In the genomic region with DNA sequence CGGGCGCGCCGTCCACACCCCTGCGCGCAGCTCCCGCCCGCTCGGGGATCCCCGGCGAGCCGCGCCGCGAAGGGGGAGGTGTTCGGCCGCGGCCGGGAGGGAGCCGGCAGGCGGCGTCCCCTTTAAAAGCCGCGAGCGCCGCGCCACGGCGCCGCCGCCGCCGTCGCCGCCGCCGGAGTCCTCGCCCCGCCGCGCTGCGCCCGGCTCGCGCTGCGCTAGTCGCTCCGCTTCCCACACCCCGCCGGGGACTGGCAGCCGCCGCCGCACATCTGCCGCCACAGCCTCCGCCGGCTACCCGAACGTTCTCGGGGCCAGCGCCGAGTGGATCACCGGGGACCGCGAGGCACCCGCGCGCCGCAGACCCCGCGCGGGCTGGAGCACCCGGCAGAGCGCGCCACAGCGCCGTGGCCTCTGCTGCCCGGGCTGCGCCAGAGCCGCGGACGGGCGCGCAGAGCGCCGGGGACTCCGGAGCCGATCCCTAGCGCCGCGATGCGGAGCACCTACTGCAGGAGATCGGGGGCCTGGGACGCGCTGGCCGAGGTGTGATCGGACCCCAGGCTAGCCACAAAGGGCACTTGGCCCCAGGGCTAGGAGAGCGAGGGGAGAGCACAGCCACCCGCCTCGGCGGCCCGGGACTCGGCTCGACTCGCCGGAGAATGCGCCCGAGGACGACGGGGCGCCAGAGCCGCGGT, we compare ENCODE assay signal across 8 cellular contexts. TPM values are rescaled to one million over a fixed set of nuclear protein-coding genes. Genes with fewer than 3 reads are reported as not detected.
DNase-seq lines count a peak whose midpoint lies in the region; ATAC-seq, FAIRE-seq and TF ChIP-seq lines count a peak whose summit lies in the region.

TSS of gene BMP2 (plus strand) at position 151 of the 692 bp plus-strand sequence. CDS start 2,441 bp downstream, outside the sequence.

- H3K27me3 ChIP-seq in keratinocyte (ENCODE audit: control insufficient read depth, extremely low read depth, insufficient read depth, low read length) = no peaks in the 10 kb centered on the region

- H3K27ac ChIP-seq in caudate nucleus (ENCODE audit: low read depth, low read length) (peak within 1 kb of the TSS; percentile 36), keratinocyte (ENCODE audit: control insufficient read depth, insufficient read depth, low read length) (peak within 1 kb of the TSS; percentile 68)

- H3K4me2 ChIP-seq in keratinocyte (ENCODE audit: control insufficient read depth, extremely low read depth, insufficient read depth, low read depth, low read length) = peak within 1 kb of the TSS; percentile 92

- H3K9me1 ChIP-seq in keratinocyte (ENCODE audit: control insufficient read depth, extremely low read depth, insufficient read depth, low read length) = no peaks in the 10 kb centered on the region

- H3K79me2 ChIP-seq in keratinocyte (ENCODE audit: control insufficient read depth, insufficient read depth, low read length) = peaks cover 19% of the 10 kb centered on the region

- no peaks in the 10 kb centered on the region for H4K20me1 ChIP-seq in keratinocyte (ENCODE audit: control insufficient read depth, extremely low read depth, insufficient read depth, low read length)

- dilution Hi-C loops in keratinocyte (cut with MboI; ENCODE audit: extremely low pct_ligation_motif_present, low sequenced_read_pairs) = no loop called here

- DNase-seq in AG08396 (ENCODE audit: low spot score) = peak; percentile 88
- peak; percentile 29 for DNase-seq in NOMO-1 treated with dmso at 0.1 percent for 144 hours (lab: John Stamatoyannopoulos, UW; ENCODE audit: unreplicated experiment)
- peak in 34 of 61 donors; percentile 25 to 78 (median 55) for DNase-seq in caudate nucleus (lab: John Stamatoyannopoulos, UW)
- DNase-seq in keratinocyte (ENCODE audit: low read depth, low spot score) = no peak
- no peak for DNase-seq in skeletal muscle cell (ENCODE audit: low read depth)
- DNase-seq in cerebellar cortex (ENCODE audit: low spot score) = no peak

- H2AFZ ChIP-seq in keratinocyte (ENCODE audit: control insufficient read depth, low read length) = peak within 1 kb of the TSS; percentile 91

- no peaks in the 10 kb centered on the region for H3K9me3 ChIP-seq in keratinocyte (ENCODE audit: control insufficient read depth, low read depth, low read length)

- H3K36me3 ChIP-seq in keratinocyte (ENCODE audit: control insufficient read depth in 2 of 2, extremely low read depth in 1 of 2, insufficient read depth in 2 of 2, low read length in 2 of 2) = no peaks in the 10 kb centered on the region

- no peak for FAIRE-seq in keratinocyte (lab: Jason Lieb, UNC)

- ATAC-seq in GM18520 (IDR thresholded peaks at IDR 0.05; ENCODE audit: unreplicated experiment) = peak; percentile 35
- peak; percentile 48 for ATAC-seq in HG03103 (IDR thresholded peaks at IDR 0.05; ENCODE audit: low read depth, unreplicated experiment)

- H3K9ac ChIP-seq in keratinocyte (ENCODE audit: control insufficient read depth, extremely low read depth, insufficient read depth, low read length) = peak within 1 kb of the TSS; percentile 82

- H3K4me1 ChIP-seq in keratinocyte (ENCODE audit: control insufficient read depth, extremely low read depth, insufficient read depth, low read length) = peaks cover 17% of the 10 kb centered on the region

- H3K4me3 ChIP-seq in keratinocyte (ENCODE audit: control insufficient read depth in 2 of 3, extremely low read depth in 1 of 3, insufficient read depth in 2 of 3, low read depth in 1 of 3, low read length in 3 of 3) (peak within 1 kb of the TSS; percentile 73 to 91 (median 83)), skeletal muscle cell (ENCODE audit: low read depth, low read length) (peak within 1 kb of the TSS; percentile 66)

- peak in 1 of 3 experiments; percentile 16 for TF ChIP-seq CTCF in keratinocyte (optimal IDR thresholded peaks at IDR 0.05 in 1 of 3, IDR thresholded peaks at IDR 0.05 in 1 of 3, conservative IDR thresholded peaks at IDR 0.05 in 1 of 3; ENCODE audit: extremely low read depth in 1 of 3, insufficient read depth in 2 of 3, low read length in 3 of 3)

RNA-seq across cellular contexts. Expression of gene BMP2, which starts in this region (rescaled TPM):
- polyA plus RNA-seq in keratinocyte = 3.4 to 5.0 TPM (median 3.6 TPM) in 3 replicates
- 3.2 TPM for polyA plus RNA-seq in keratinocyte (2011; ENCODE audit: low read depth)
- 2.8 and 3.6 TPM in 2 replicates for polyA plus RNA-seq in keratinocyte (2011; cell fraction: cytosol; rRNA removed)
- polyA plus RNA-seq in keratinocyte (2011; cell fraction: nucleus; rRNA removed) = 6.9 and 7.1 TPM in 2 replicates
- polyA plus RNA-seq in keratinocyte (2012; ENCODE audit: low replicate concordance) = 5.1 and 10.6 TPM in 2 replicates
- polyA minus RNA-seq in keratinocyte = 2.7 to 3.9 TPM (median 3.7 TPM) in 3 replicates
- polyA minus RNA-seq in keratinocyte (2011; cell fraction: cytosol; rRNA and poly(A)+ RNA removed) = 6.3 TPM
- polyA minus RNA-seq in keratinocyte (2011; cell fraction: nucleus; rRNA and poly(A)+ RNA removed) = 7.6 and 10.5 TPM in 2 replicates

Comparison
In these comparisons a context has a peak if more than half of its experiments do, and no peak if none do; other contexts are left out.
1. DNase-seq: peak in AG08396 (single experiment), NOMO-1 treated with dmso at 0.1 percent for 144 hours (single experiment) and caudate nucleus (34 of 61); none in keratinocyte (single experiment), skeletal muscle cell (single experiment) and cerebellar cortex (single experiment).